ENCODE assay signal across 14 cellular contexts in genomic region chr6:51996296-51996947, GRCh38.
DNase-seq lines count a peak whose midpoint lies in the region; ATAC-seq and TF ChIP-seq lines count a peak whose summit lies in the region.
"Had no signal": no experiment of that assay in that cellular context is flagged by ENCODE, and none has a peak within 500 bp of the region (broad histone marks: within the 10 kb centered on the region; RNA-seq: fewer than 3 reads in every experiment).

No MANE protein-coding gene starts in this region.

- DNase-seq in SKM-1 (lab: John Stamatoyannopoulos, UW; ENCODE audit: unreplicated experiment), result peak; percentile 80
- DNase-seq in activated effector memory CD4-positive, alpha-beta T cell treated with Interleukin-2 at 50 U/mL for 16 hours, result no peak
- no peak for DNase-seq in ovary
- no peak for DNase-seq in aorta
- no peak for DNase-seq in RKO (ENCODE audit: low spot score)
- DNase-seq: CD4-positive, CD25-positive, alpha-beta regulatory T cell; endodermal cell; naive B cell; stimulated activated CD4-positive, alpha-beta T cell treated with anti-CD3 and anti-CD28 coated beads, Interleukin-1b, Interleukin-23, amount 100 ng/mL, for 48 hours had no signal

- TF ChIP-seq POLR2A in ovary (IDR thresholded peaks at IDR 0.05), result no peak

- 85 to 89% (median 89%) methylated on average over 6 of the region's 6 CpGs for WGBS in ovary, 3 donors
- WGBS in aorta, 2 donors, result 85 to 87% methylated on average over 6 of the region's 6 CpGs

- peak; percentile 96 for ATAC-seq in GM18511 (IDR thresholded peaks at IDR 0.05; ENCODE audit: unreplicated experiment)
- peak; percentile 97 for ATAC-seq in GM21526 (IDR thresholded peaks at IDR 0.05; ENCODE audit: low FRiP score, unreplicated experiment)
- ATAC-seq in HG03108 (IDR thresholded peaks at IDR 0.05; ENCODE audit: unreplicated experiment), result peak; percentile 86
- ATAC-seq in aorta (ENCODE audit: low FRiP score), result no peak

- intact Hi-C loops in ovary (cut with DNase I) (no loop called here), aorta (cut with DNase I) (no loop called here)

- H3K36me3 ChIP-seq in ovary (no peaks in the 10 kb centered on the region), aorta (ENCODE audit: control insufficient read depth in 1 of 2, insufficient read depth in 2 of 2, low read length in 1 of 2) (no peaks in the 10 kb centered on the region)
- H3K36me3 ChIP-seq: suprapubic skin had no signal

- H3K27ac ChIP-seq in ovary, result no peak overlapping the region
- no peak overlapping the region for H3K27ac ChIP-seq in aorta (ENCODE audit: low read depth in 1 of 2, low read length in 2 of 2)
- H3K27ac ChIP-seq: suprapubic skin, VCaP had no signal

- H3K9me3 ChIP-seq in ovary (no peaks in the 10 kb centered on the region), aorta (ENCODE audit: control insufficient read depth, low read length) (no peaks in the 10 kb centered on the region)
- H3K9me3 ChIP-seq: suprapubic skin had no signal

- TF ChIP-seq EP300 in ovary (IDR thresholded peaks at IDR 0.05), result no peak

- TF ChIP-seq CTCF in ovary (IDR thresholded peaks at IDR 0.05), result no peak

- H3K27me3 ChIP-seq in ovary, result no peaks in the 10 kb centered on the region
- no peaks in the 10 kb centered on the region for H3K27me3 ChIP-seq in aorta (ENCODE audit: control insufficient read depth in 1 of 2, insufficient read depth in 2 of 2, low read length in 1 of 2)

- no peak overlapping the region for H3K4me3 ChIP-seq in ovary
- no peak overlapping the region for H3K4me3 ChIP-seq in aorta (ENCODE audit: low read length in 2 of 2)
- H3K4me3 ChIP-seq: suprapubic skin had no signal

- H3K4me1 ChIP-seq in ovary (ENCODE audit: insufficient read depth) (no peaks in the 10 kb centered on the region), aorta (ENCODE audit: control insufficient read depth in 1 of 2, insufficient read depth in 2 of 2, low read length in 2 of 2) (peaks cover 0 to 2% of the 10 kb centered on the region in 2 donors)
- H3K4me1 ChIP-seq: suprapubic skin had no signal
